Comparison of ENCODE assay signal across 2 cellular contexts in the genomic region with DNA sequence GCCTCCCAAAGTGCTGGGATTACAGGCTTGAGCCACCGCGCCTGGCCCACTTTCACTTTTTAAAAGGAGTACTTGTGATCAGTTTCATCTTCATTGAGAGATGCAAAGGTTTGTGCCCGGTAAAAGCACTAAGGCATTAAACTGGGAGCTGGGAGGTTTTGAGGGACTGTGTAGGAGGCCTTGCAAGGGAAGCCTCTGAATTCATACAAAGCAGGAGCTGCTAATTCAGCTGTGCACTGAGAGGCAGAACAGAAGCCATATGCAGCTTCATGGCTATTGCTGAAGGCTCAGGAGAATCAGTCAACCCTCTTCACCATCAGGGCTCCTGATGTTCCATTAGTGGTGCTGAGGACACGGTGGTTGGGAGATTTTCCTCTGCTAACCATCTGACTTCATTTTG.
TF ChIP-seq lines count a peak whose summit lies in the region.

No MANE protein-coding gene starts in this region.

TF ChIP-seq in HepG2, 621 proteins besides CTCF, POLR2A, EP300 and RAD21 (continued from another document):
- TF ChIP-seq, protein P1, sequence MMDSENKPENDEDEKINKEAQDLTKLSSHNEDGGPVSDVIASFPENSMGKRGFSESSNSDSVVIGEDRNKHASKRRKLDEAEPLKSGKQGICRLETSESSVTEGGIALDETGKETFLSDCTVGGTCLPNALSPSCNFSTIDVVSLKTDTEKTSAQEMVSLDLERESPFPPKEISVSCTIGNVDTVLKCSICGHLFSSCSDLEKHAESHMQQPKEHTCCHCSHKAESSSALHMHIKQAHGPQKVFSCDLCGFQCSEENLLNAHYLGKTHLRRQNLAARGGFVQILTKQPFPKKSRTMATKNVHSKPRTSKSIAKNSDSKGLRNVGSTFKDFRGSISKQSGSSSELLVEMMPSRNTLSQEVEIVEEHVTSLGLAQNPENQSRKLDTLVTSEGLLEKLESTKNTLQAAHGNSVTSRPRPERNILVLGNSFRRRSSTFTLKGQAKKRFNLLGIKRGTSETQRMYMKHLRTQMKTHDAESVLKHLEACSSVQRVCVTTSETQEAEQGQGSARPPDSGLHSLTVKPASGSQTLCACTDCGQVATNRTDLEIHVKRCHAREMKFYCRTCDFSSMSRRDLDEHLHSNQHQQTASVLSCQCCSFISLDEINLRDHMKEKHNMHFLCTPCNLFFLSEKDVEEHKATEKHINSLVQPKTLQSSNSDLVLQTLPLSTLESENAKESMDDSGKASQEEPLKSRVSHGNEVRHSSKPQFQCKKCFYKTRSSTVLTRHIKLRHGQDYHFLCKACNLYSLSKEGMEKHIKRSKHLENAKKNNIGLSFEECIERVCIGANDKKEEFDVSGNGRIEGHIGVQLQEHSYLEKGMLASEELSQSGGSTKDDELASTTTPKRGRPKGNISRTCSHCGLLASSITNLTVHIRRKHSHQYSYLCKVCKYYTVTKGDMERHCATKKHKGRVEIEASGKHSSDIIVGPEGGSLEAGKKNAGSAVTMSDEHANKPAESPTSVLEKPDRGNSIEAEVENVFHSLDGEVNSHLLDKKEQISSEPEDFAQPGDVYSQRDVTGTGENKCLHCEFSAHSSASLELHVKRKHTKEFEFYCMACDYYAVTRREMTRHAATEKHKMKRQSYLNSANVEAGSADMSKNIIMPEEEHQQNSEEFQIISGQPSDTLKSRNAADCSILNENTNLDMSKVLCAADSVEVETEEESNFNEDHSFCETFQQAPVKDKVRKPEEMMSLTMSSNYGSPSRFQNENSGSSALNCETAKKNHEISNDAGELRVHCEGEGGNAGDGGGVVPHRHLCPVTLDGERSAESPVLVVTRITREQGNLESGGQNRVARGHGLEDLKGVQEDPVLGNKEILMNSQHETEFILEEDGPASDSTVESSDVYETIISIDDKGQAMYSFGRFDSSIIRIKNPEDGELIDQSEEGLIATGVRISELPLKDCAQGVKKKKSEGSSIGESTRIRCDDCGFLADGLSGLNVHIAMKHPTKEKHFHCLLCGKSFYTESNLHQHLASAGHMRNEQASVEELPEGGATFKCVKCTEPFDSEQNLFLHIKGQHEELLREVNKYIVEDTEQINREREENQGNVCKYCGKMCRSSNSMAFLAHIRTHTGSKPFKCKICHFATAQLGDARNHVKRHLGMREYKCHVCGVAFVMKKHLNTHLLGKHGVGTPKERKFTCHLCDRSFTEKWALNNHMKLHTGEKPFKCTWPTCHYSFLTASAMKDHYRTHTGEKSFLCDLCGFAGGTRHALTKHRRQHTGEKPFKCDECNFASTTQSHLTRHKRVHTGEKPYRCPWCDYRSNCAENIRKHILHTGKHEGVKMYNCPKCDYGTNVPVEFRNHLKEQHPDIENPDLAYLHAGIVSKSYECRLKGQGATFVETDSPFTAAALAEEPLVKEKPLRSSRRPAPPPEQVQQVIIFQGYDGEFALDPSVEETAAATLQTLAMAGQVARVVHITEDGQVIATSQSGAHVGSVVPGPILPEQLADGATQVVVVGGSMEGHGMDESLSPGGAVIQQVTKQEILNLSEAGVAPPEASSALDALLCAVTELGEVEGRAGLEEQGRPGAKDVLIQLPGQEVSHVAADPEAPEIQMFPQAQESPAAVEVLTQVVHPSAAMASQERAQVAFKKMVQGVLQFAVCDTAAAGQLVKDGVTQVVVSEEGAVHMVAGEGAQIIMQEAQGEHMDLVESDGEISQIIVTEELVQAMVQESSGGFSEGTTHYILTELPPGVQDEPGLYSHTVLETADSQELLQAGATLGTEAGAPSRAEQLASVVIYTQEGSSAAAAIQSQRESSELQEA (CRISPR knock-in tag; IDR thresholded peaks at IDR 0.05; ENCODE audit: not compliant biosample characterization), result no peak
- TF ChIP-seq POLR2AphosphoS2 (IDR thresholded peaks at IDR 0.05; ENCODE audit: low read depth, low read length) (no peak), ARNT2 (CRISPR knock-in tag; IDR thresholded peaks at IDR 0.05; ENCODE audit: low read depth) (no peak), HOXA3 (CRISPR knock-in tag; IDR thresholded peaks at IDR 0.05) (no peak), AFF4 (CRISPR knock-in tag; IDR thresholded peaks at IDR 0.05) (no peak), ZNF615 (CRISPR knock-in tag; IDR thresholded peaks at IDR 0.05; ENCODE audit: borderline replicate concordance) (no peak), MED13 (CRISPR knock-in tag; IDR thresholded peaks at IDR 0.05) (no peak), CHCHD3 (CRISPR knock-in tag; IDR thresholded peaks at IDR 0.05) (no peak), RORA (CRISPR knock-in tag; IDR thresholded peaks at IDR 0.05) (no peak), ZNF674 (CRISPR knock-in tag; IDR thresholded peaks at IDR 0.05; ENCODE audit: low read depth) (no peak), ZFP62 (CRISPR knock-in tag; IDR thresholded peaks at IDR 0.05) (no peak), ZSCAN29 (CRISPR knock-in tag; conservative IDR thresholded peaks at IDR 0.05) (no peak)
TF ChIP-seq in HepG2: peak in this region for 0.

TF ChIP-seq in neural cell, 6 proteins besides CTCF, POLR2A, EP300 and RAD21 (continued from another document):
- no peak for TF ChIP-seq REST (IDR thresholded peaks at IDR 0.05; ENCODE audit: borderline replicate concordance)
